1 cellular context compared by ENCODE assay signal in genomic region chr1:6436277-6436676, GRCh38.
TF ChIP-seq lines count a peak whose summit lies in the region.

No MANE protein-coding gene starts in this region.

TF ChIP-seq in HEK293, 187 proteins besides CTCF, POLR2A, EP300 and RAD21 (continued from another document):
- TF ChIP-seq REST (tag by site-specific recombination; IDR thresholded peaks at IDR 0.05): peak; percentile 74; the same call in 1 of the 2 replicates
- TF ChIP-seq ZNF394 (tag by site-specific recombination; IDR thresholded peaks at IDR 0.05; ENCODE audit: borderline replicate concordance): peak; percentile 89; the same call in 1 of the 2 replicates
- peak; percentile 60 for TF ChIP-seq ZBTB8A (tag by site-specific recombination; IDR thresholded peaks at IDR 0.05)
- 0 out of 2 replicates have a peak, but pooled peaks have one; percentile 34 for TF ChIP-seq ZNF791 (tag by site-specific recombination; IDR thresholded peaks at IDR 0.05)
